Comparison of ENCODE assay signal across 1 cellular context in genomic region chr2:86782748-86783147, GRCh38.
TF ChIP-seq lines count a peak whose summit lies in the region.

No MANE protein-coding gene starts in this region.

TF ChIP-seq in SK-N-SH, 30 proteins besides CTCF, POLR2A, EP300 and RAD21 (continued from another document):
- TF ChIP-seq ZBTB33 (IDR thresholded peaks at IDR 0.05; ENCODE audit: borderline replicate concordance, low read depth) (no peak), USF2 (IDR thresholded peaks at IDR 0.05; ENCODE audit: borderline replicate concordance, low read depth, low read length) (no peak)
